ENCODE assay signal across 17 cellular contexts in genomic region chr5:178241688-178242231, GRCh38. TPM values are rescaled to one million over a fixed set of nuclear protein-coding genes. Genes with fewer than 3 reads are reported as not detected.
DNase-seq lines count a peak whose midpoint lies in the region; ATAC-seq, FAIRE-seq and TF ChIP-seq lines count a peak whose summit lies in the region.
"Had no signal": no experiment of that assay in that cellular context is flagged by ENCODE, and none has a peak within 500 bp of the region (broad histone marks: within the 10 kb centered on the region; RNA-seq: fewer than 3 reads in every experiment).

No MANE protein-coding gene starts in this region.

- no peaks in the 10 kb centered on the region for H3K9me3 ChIP-seq in SK-N-SH
- no peaks in the 10 kb centered on the region for H3K9me3 ChIP-seq in neutrophil

- no peak for TF ChIP-seq RAD21 in SK-N-SH (IDR thresholded peaks at IDR 0.05; ENCODE audit: low read length)

- H3K9me2 ChIP-seq in SK-N-SH = no peaks in the 10 kb centered on the region

- POLR2A ChIA-PET in SK-N-SH (lab: Yijun Ruan, JAX) = interaction anchor here (1.5 kb wide), 1 partner anchor 10 kb away, joined by 3 read pairs; no protein-coding TSS in a partner anchor

- no peaks in the 10 kb centered on the region for H3F3A ChIP-seq in SK-N-SH (replicated peaks; ENCODE audit: insufficient read depth)

- WGBS in SK-N-SH (ENCODE audit: low lambda C conversion rate) = 40% methylated on average over 4 of the region's 15 CpGs

- TF ChIP-seq EP300 in SK-N-SH (IDR thresholded peaks at IDR 0.05; ENCODE audit: borderline replicate concordance in 1 of 2, low read depth in 1 of 2, low read length in 1 of 2) = no peak

- no peaks in the 10 kb centered on the region for H3K79me2 ChIP-seq in SK-N-SH (ENCODE audit: insufficient read depth)

- H3K36me3 ChIP-seq in SK-N-SH (replicated peaks in 1 of 2; ENCODE audit: control insufficient read depth in 1 of 2, insufficient read depth in 2 of 2, low read length in 1 of 2) (no peaks in the 10 kb centered on the region), H7 (replicated peaks; ENCODE audit: control insufficient read depth, insufficient read depth, low read length) (no peaks in the 10 kb centered on the region), neutrophil (no peaks in the 10 kb centered on the region)

- no peaks in the 10 kb centered on the region for H4K20me1 ChIP-seq in SK-N-SH (ENCODE audit: insufficient read depth)

- CTCF ChIA-PET in SK-N-SH (lab: Yijun Ruan, JAX) = interaction anchor here (0.9 to 12.2 kb wide), 2 partner anchors 348 to 350 kb away, joined by 4 to 147 read pairs; partner anchors contain the start of gene COL23A1

- no peak overlapping the region for H2AFZ ChIP-seq in SK-N-SH (ENCODE audit: low read depth)

- ATAC-seq in SK-N-SH treated with all-trans-retinoic acid at 6 μM for 48 hours (no peak), GM18498 (IDR thresholded peaks at IDR 0.05; ENCODE audit: unreplicated experiment) (no peak), HG03025 (IDR thresholded peaks at IDR 0.05; ENCODE audit: low FRiP score, unreplicated experiment) (no peak)

- TF ChIP-seq CTCF in SK-N-SH (IDR thresholded peaks at IDR 0.05) = no peak
- TF ChIP-seq CTCF in neutrophil (IDR thresholded peaks at IDR 0.05) = no peak

- TF ChIP-seq POLR2A in H54 (IDR thresholded peaks at IDR 0.05; ENCODE audit: low read depth, low read length) = no peak

- H3K4me3 ChIP-seq in SK-N-SH (ENCODE audit: low read depth in 2 of 2, low read length in 1 of 2) = no peak overlapping the region
- H3K4me3 ChIP-seq in H7 (ENCODE audit: insufficient read depth, low read depth, low read length) = no peak overlapping the region
- H3K4me3 ChIP-seq in neutrophil (ENCODE audit: low read depth in 1 of 2, low read length in 1 of 2) = peak overlapping the region; percentile 50 to 51

- DNase-seq in SK-N-SH (peak; percentile 21), H7 (peak; percentile 60), caudate nucleus (lab: John Stamatoyannopoulos, UW) (peak in 1 of 61 donors; percentile 28), H54 (ENCODE audit: insufficient read length, low spot score) (no peak)
- DNase-seq: central memory CD4-positive, alpha-beta T cell; NCI-H146; NCI-H446; occipital lobe; small intestine had no signal

- peaks cover 0 to 29% of the 10 kb centered on the region in 2 experiments; a peak in 1 of 4 replicates for H3K4me1 ChIP-seq in SK-N-SH (ENCODE audit: control insufficient read depth in 1 of 2, insufficient read depth in 2 of 2, low read depth in 1 of 2, low read length in 1 of 2)
- H3K4me1 ChIP-seq in neutrophil (ENCODE audit: control insufficient read depth in 1 of 2, insufficient read depth in 1 of 2, low read depth in 1 of 2, low read length in 1 of 2) = peaks cover 71 to 74% of the 10 kb centered on the region in 2 experiments

- no peak for FAIRE-seq in H54 (lab: Jason Lieb, UNC)
- FAIRE-seq: small intestine, TTC549 had no signal

- H3K9ac ChIP-seq in SK-N-SH = no peak overlapping the region

- no peak overlapping the region for H3K27ac ChIP-seq in SK-N-SH (ENCODE audit: low read depth in 2 of 2, low read length in 1 of 2)
- peak overlapping the region; percentile 32 for H3K27ac ChIP-seq in caudate nucleus (ENCODE audit: low read depth, low read length)
- peak overlapping the region; percentile 92 for H3K27ac ChIP-seq in neutrophil
- H3K27ac ChIP-seq: 22Rv1 had no signal

- no peak overlapping the region for H3K4me2 ChIP-seq in SK-N-SH

- H3K27me3 ChIP-seq in SK-N-SH (ENCODE audit: insufficient read depth) = no peaks in the 10 kb centered on the region
- H3K27me3 ChIP-seq in H7 (ENCODE audit: control insufficient read depth, insufficient read depth, low read length) = no peaks in the 10 kb centered on the region; the same call in 1 of the 2 replicates
- no peaks in the 10 kb centered on the region for H3K27me3 ChIP-seq in neutrophil

TF ChIP-seq in SK-N-SH, 30 proteins besides CTCF, POLR2A, EP300 and RAD21:
- TF ChIP-seq SMC3 (IDR thresholded peaks at IDR 0.05; ENCODE audit: low read depth, low read length) (no peak), TAF1 (IDR thresholded peaks at IDR 0.05; ENCODE audit: borderline replicate concordance, low read depth, low read length) (no peak), RCOR1 (IDR thresholded peaks at IDR 0.05; ENCODE audit: low read length) (no peak), RXRA (IDR thresholded peaks at IDR 0.05; ENCODE audit: borderline replicate concordance, low read depth) (no peak), FOXM1 (IDR thresholded peaks at IDR 0.05; ENCODE audit: low read depth) (no peak), IRF3 (IDR thresholded peaks at IDR 0.05; ENCODE audit: low read depth, low read length) (no peak), MEF2A (IDR thresholded peaks at IDR 0.05; ENCODE audit: borderline replicate concordance, low read depth) (no peak), TEAD4 (IDR thresholded peaks at IDR 0.05; ENCODE audit: borderline replicate concordance, insufficient read depth) (no peak)

TF ChIP-seq in SK-N-SH treated with all-trans-retinoic acid at 6 μM for 48 hours, 23 proteins besides CTCF, POLR2A, EP300 and RAD21:
- no peak for TF ChIP-seq GLIS3 (CRISPR knock-in tag; IDR thresholded peaks at IDR 0.05)
- TF ChIP-seq TOX (CRISPR knock-in tag; IDR thresholded peaks at IDR 0.05; ENCODE audit: borderline replicate concordance) = no peak
- TF ChIP-seq CSDC2 (CRISPR knock-in tag; IDR thresholded peaks at IDR 0.05) = no peak
- no peak for TF ChIP-seq ZNF565 (CRISPR knock-in tag; conservative IDR thresholded peaks at IDR 0.05; ENCODE audit: low read depth)
- no peak for TF ChIP-seq CREB5 (CRISPR knock-in tag; IDR thresholded peaks at IDR 0.05; ENCODE audit: low read depth)
- TF ChIP-seq ZC3H10 (CRISPR knock-in tag; IDR thresholded peaks at IDR 0.05) = no peak
- TF ChIP-seq ESRRG (CRISPR knock-in tag; IDR thresholded peaks at IDR 0.05) = no peak
- TF ChIP-seq PPARA (CRISPR knock-in tag; IDR thresholded peaks at IDR 0.05; ENCODE audit: borderline replicate concordance) = no peak
- TF ChIP-seq ISL1 (CRISPR knock-in tag; IDR thresholded peaks at IDR 0.05) = no peak
- TF ChIP-seq OSR1 (CRISPR knock-in tag; IDR thresholded peaks at IDR 0.05) = no peak
- TF ChIP-seq PATZ1 (CRISPR knock-in tag; IDR thresholded peaks at IDR 0.05; ENCODE audit: borderline replicate concordance) = no peak
- TF ChIP-seq SNAI2 (CRISPR knock-in tag; IDR thresholded peaks at IDR 0.05) = no peak
- no peak for TF ChIP-seq ZNF8 (CRISPR knock-in tag; IDR thresholded peaks at IDR 0.05)
- no peak for TF ChIP-seq BACH2 (CRISPR knock-in tag; IDR thresholded peaks at IDR 0.05; ENCODE audit: borderline replicate concordance)
- no peak for TF ChIP-seq RARB (CRISPR knock-in tag; IDR thresholded peaks at IDR 0.05)
TF ChIP-seq in SK-N-SH treated with all-trans-retinoic acid at 6 μM for 48 hours: peak in this region for 0.

RNA-seq across cellular contexts. Expression of gene PHYKPL, which starts 9.2 kb away (rescaled TPM):
- polyA plus RNA-seq in SK-N-SH (2012; rRNA removed) = 46.8 and 61.3 TPM in 2 replicates
- polyA plus RNA-seq in SK-N-SH (2012; cell fraction: cytosol; rRNA removed) = 18.4 and 23.3 TPM in 2 replicates
- polyA plus RNA-seq in SK-N-SH (2012; cell fraction: nucleus; rRNA removed) = 262 and 272 TPM in 2 replicates
- 11.3 and 25.1 TPM in 2 replicates for total RNA-seq in H7 (2014; rRNA removed; shearing (Covaris generic))

RNA-seq across cellular contexts. Expression of gene HNRNPAB, which starts 37.4 kb away (rescaled TPM):
- polyA plus RNA-seq in SK-N-SH (2012; rRNA removed) = 157 and 164 TPM in 2 replicates
- polyA plus RNA-seq in SK-N-SH (2012; cell fraction: cytosol; rRNA removed) = 179 and 207 TPM in 2 replicates
- 80.9 and 111 TPM in 2 replicates for polyA plus RNA-seq in SK-N-SH (2012; cell fraction: nucleus; rRNA removed)
- total RNA-seq in H7 (2014; rRNA removed; shearing (Covaris generic)) = 134 and 138 TPM in 2 replicates

RNA-seq across cellular contexts. Expression of gene GMCL2, which starts 54.6 kb away (rescaled TPM):
- polyA plus RNA-seq in SK-N-SH (2012; rRNA removed) = not detected in 2 replicates
- polyA plus RNA-seq in SK-N-SH (2012; cell fraction: cytosol; rRNA removed) = 0.01 TPM in 2 replicates
- not detected in 2 replicates for polyA plus RNA-seq in SK-N-SH (2012; cell fraction: nucleus; rRNA removed)
- total RNA-seq in H7 (2014; rRNA removed; shearing (Covaris generic)) = not detected in 2 replicates
- total RNA-seq: fibroblast of villous mesenchyme, LHCN-M2, occipital lobe had no signal
- polyA plus RNA-seq: small intestine had no signal

Comparison
In these comparisons a context has a peak if more than half of its experiments do, and no peak if none do; other contexts are left out.
1. H3K27ac ChIP-seq: peak in caudate nucleus (single experiment) and neutrophil (single experiment); none in SK-N-SH (0 of 2).
2. H3K4me3 ChIP-seq: peak in neutrophil (2 of 2); none in SK-N-SH (0 of 2) and H7 (single experiment).